ENCODE assay signal across 8 cellular contexts in genomic region chr14:75258079-75258802, GRCh38. TPM values are rescaled to one million over a fixed set of nuclear protein-coding genes. Genes with fewer than 3 reads are reported as not detected.
DNase-seq lines count a peak whose midpoint lies in the region; ATAC-seq, FAIRE-seq and TF ChIP-seq lines count a peak whose summit lies in the region.

No MANE protein-coding gene starts in this region.

- H3K9me3 ChIP-seq in HCT116 (ENCODE audit: control insufficient read depth in 1 of 2, insufficient read depth in 1 of 2, low read depth in 1 of 2, low read length in 2 of 2) (no peaks in the 10 kb centered on the region), subcutaneous abdominal adipose tissue (ENCODE audit: control insufficient read depth in 5 of 5, low read length in 5 of 5) (no peaks in the 10 kb centered on the region)

- H3K9me3 Mint-ChIP-seq in activated naive CD8-positive, alpha-beta T cell treated with anti-CD3 and anti-CD28 coated beads, Interleukin-2, amount 50 U/mL, for 24 hours = no peaks in the 10 kb centered on the region

- H3K4me1 Mint-ChIP-seq in activated naive CD8-positive, alpha-beta T cell treated with anti-CD3 and anti-CD28 coated beads, Interleukin-2, amount 50 U/mL, for 24 hours = peaks cover 31% of the 10 kb centered on the region

- H3K9ac ChIP-seq in HCT116 (ENCODE audit: low read length) (peak overlapping the region; percentile 68), subcutaneous abdominal adipose tissue (ENCODE audit: low read length in 5 of 5) (peak overlapping the region; percentile 43 to 91 (median 75))

- no peak for TF ChIP-seq POLR2A in HCT116 (IDR thresholded peaks at IDR 0.05; ENCODE audit: borderline replicate concordance, extremely low read depth, insufficient read depth, insufficient read length)

- H3K27ac ChIP-seq in HCT116 (ENCODE audit: low read depth, low read length) (peak overlapping the region; percentile 56), subcutaneous abdominal adipose tissue (ENCODE audit: low read depth, low read length) (peak overlapping the region; percentile 98)

- H3K4me2 ChIP-seq in HCT116 (ENCODE audit: low read length) = peak overlapping the region; percentile 82

- ATAC-seq in HCT116 (peak; percentile 57), HG03442 (IDR thresholded peaks at IDR 0.05; ENCODE audit: unreplicated experiment) (no peak), GM19324 (IDR thresholded peaks at IDR 0.05; ENCODE audit: low FRiP score, unreplicated experiment) (no peak)
- ATAC-seq in activated naive CD8-positive, alpha-beta T cell treated with anti-CD3 and anti-CD28 coated beads, Interleukin-2, amount 50 U/mL, for 24 hours = no peak

- no peaks in the 10 kb centered on the region for H3K79me2 ChIP-seq in HCT116 (ENCODE audit: insufficient read depth, low read length)

- no peak overlapping the region for H2AFZ ChIP-seq in HCT116 (ENCODE audit: low read depth, low read length, poor library complexity, severe bottlenecking)

- H3K27me3 ChIP-seq in HCT116 (ENCODE audit: insufficient read depth, low read length) = no peaks in the 10 kb centered on the region
- peaks cover 0 to 5% (median 0%) of the 10 kb centered on the region in 5 donors for H3K27me3 ChIP-seq in subcutaneous abdominal adipose tissue (ENCODE audit: control insufficient read depth in 5 of 5, insufficient read depth in 4 of 5, low read length in 5 of 5)

- POLR2A ChIA-PET in HCT116 (lab: Charles Lee) = interaction anchor here (1.3 to 1.5 kb wide), 2 partner anchors 19 to 20 kb away, joined by 5 to 6 read pairs; partner anchors contain the start of gene FOS

- H3K36me3 ChIP-seq in HCT116 (ENCODE audit: control insufficient read depth in 1 of 2, insufficient read depth in 2 of 2, low read length in 2 of 2) (no peaks in the 10 kb centered on the region), subcutaneous abdominal adipose tissue (ENCODE audit: control insufficient read depth in 5 of 5, insufficient read depth in 5 of 5, low read length in 5 of 5) (no peaks in the 10 kb centered on the region)

- intact Hi-C loops in HCT116 (cut with micrococcal nuclease) = loop anchor here (2.0 kb wide), 2 partner anchors 37 to 81 kb away; partner anchors contain the start of gene TMED10

- H3K27me3 Mint-ChIP-seq in activated naive CD8-positive, alpha-beta T cell treated with anti-CD3 and anti-CD28 coated beads, Interleukin-2, amount 50 U/mL, for 24 hours = peaks cover 4% of the 10 kb centered on the region

- TF ChIP-seq RAD21 in HCT116 (IDR thresholded peaks at IDR 0.05; ENCODE audit: low read depth) = no peak

- H3K4me1 ChIP-seq in HCT116 (ENCODE audit: control insufficient read depth in 1 of 2, insufficient read depth in 2 of 2, low read length in 2 of 2) = peaks cover 17 to 40% of the 10 kb centered on the region in 2 experiments
- H3K4me1 ChIP-seq in subcutaneous abdominal adipose tissue (ENCODE audit: control insufficient read depth in 5 of 5, insufficient read depth in 5 of 5, low read length in 5 of 5) = peaks cover 21 to 35% (median 26%) of the 10 kb centered on the region in 5 donors

- peak overlapping the region; percentile 95 for H3K27ac Mint-ChIP-seq in activated naive CD8-positive, alpha-beta T cell treated with anti-CD3 and anti-CD28 coated beads, Interleukin-2, amount 50 U/mL, for 24 hours

- TF ChIP-seq CTCF in AG10803 (conservative IDR thresholded peaks at IDR 0.05; ENCODE audit: low read length) (no peak), HCT116 (IDR thresholded peaks at IDR 0.05 in 2 of 3, conservative IDR thresholded peaks at IDR 0.05 in 1 of 3; ENCODE audit: borderline replicate concordance in 1 of 3, insufficient read depth in 1 of 3, low read depth in 2 of 3, low read length in 2 of 3) (no peak)

- RAD21 ChIA-PET in HCT116 (lab: Charles Lee; ENCODE audit: low non-redundant PET in 1 of 2, low total read pairs in 2 of 2, uncharacterized antibody in 2 of 2, unreplicated experiment in 2 of 2) = no interaction called here

- H3K36me3 Mint-ChIP-seq in activated naive CD8-positive, alpha-beta T cell treated with anti-CD3 and anti-CD28 coated beads, Interleukin-2, amount 50 U/mL, for 24 hours (ENCODE audit: low read depth) = no peaks in the 10 kb centered on the region

- BruUV-seq in HCT116 (replicated peaks; lab: Mats Ljungman, UMichigan) = TSS peak; percentile 90

- peak overlapping the region; percentile 72 for H3K4me3 Mint-ChIP-seq in activated naive CD8-positive, alpha-beta T cell treated with anti-CD3 and anti-CD28 coated beads, Interleukin-2, amount 50 U/mL, for 24 hours

- peak overlapping the region; percentile 58 for H3K4me3 ChIP-seq in AG10803 (ENCODE audit: low read length)
- peak overlapping the region; percentile 37 to 50 for H3K4me3 ChIP-seq in HCT116 (replicated peaks in 1 of 2; ENCODE audit: low read depth in 1 of 2, low read length in 2 of 2)
- peak overlapping the region; percentile 55 to 76 (median 64) for H3K4me3 ChIP-seq in subcutaneous abdominal adipose tissue (ENCODE audit: low read depth in 1 of 5, low read length in 5 of 5)

- no peak for FAIRE-seq in GM19239 (lab: Jason Lieb, UNC)

- no peaks in the 10 kb centered on the region for H3K9me2 ChIP-seq in HCT116 (ENCODE audit: insufficient read depth)

- H4K20me1 ChIP-seq in HCT116 (ENCODE audit: insufficient read depth) = no peaks in the 10 kb centered on the region

- CTCF ChIA-PET in HCT116 (lab: Charles Lee) = interaction anchor here (1.9 kb wide), 1 partner anchor 37 kb away, joined by 10 read pairs; no protein-coding TSS in a partner anchor

- DNase-seq in AG10803 (ENCODE audit: low read depth) (peak; percentile 93), HCT116 (ENCODE audit: low read depth, low spot score) (no peak), iris pigment epithelial cell (ENCODE audit: low read depth) (peak; percentile 52), GM19239 (ENCODE audit: insufficient read length, low spot score) (no peak)
- DNase-seq in activated naive CD8-positive, alpha-beta T cell treated with anti-CD3 and anti-CD28 coated beads, Interleukin-2, amount 50 U/mL, for 24 hours = no peak

TF ChIP-seq in HCT116, 20 proteins besides CTCF, POLR2A, EP300 and RAD21:
- no peak for TF ChIP-seq SIN3A (IDR thresholded peaks at IDR 0.05; ENCODE audit: low read depth)

RNA-seq across cellular contexts. Expression of gene FOS, which starts 20.4 kb away (rescaled TPM):
- 50.4 TPM for total RNA-seq in HCT116 (2021; ENCODE audit: unreplicated experiment)
- 539 and 952 TPM in 2 replicates for polyA plus RNA-seq in HCT116 (2012)

Comparison
In these comparisons a context has a peak if more than half of its experiments do, and no peak if none do; other contexts are left out.
1. DNase-seq: peak in AG10803 (single experiment) and iris pigment epithelial cell (single experiment); none in HCT116 (single experiment), activated naive CD8-positive, alpha-beta T cell treated with anti-CD3 and anti-CD28 coated beads, Interleukin-2, amount 50 U/mL, for 24 hours (single experiment) and GM19239 (single experiment).
2. Peak in every context shown above with its lines, with median percentiles within 50 percentile points of each other: H3K4me3 ChIP-seq.